In genomic region chrX:100635989-100636320, GRCh38 we compare ENCODE assay signal across 1 cellular context.
TF ChIP-seq lines count a peak whose summit lies in the region.

No MANE protein-coding gene starts in this region.

TF ChIP-seq in GM23338, 12 proteins besides CTCF, POLR2A, EP300 and RAD21 (continued from another document):
- TF ChIP-seq REST (IDR thresholded peaks at IDR 0.05; ENCODE audit: unreplicated experiment) (no peak), NANOG (IDR thresholded peaks at IDR 0.05; ENCODE audit: borderline replicate concordance) (no peak)
TF ChIP-seq in GM23338: peak in this region for 0.
